Comparison of ENCODE assay signal across 6 cellular contexts in genomic region chr19:10568444-10568825, GRCh38. TPM values are rescaled to one million over a fixed set of nuclear protein-coding genes. Genes with fewer than 3 reads are reported as not detected.
DNase-seq lines count a peak whose midpoint lies in the region; ATAC-seq and TF ChIP-seq lines count a peak whose summit lies in the region.

No MANE protein-coding gene starts in this region.

- peak overlapping the region; percentile 93 for H3K27ac Mint-ChIP-seq in central memory CD8-positive, alpha-beta T cell (ENCODE audit: low read depth)

- no peak for TF ChIP-seq CTCF in ovary (IDR thresholded peaks at IDR 0.05)

- TF ChIP-seq EP300 in ovary (IDR thresholded peaks at IDR 0.05), result no peak

- DNase-seq in LoVo (ENCODE audit: low spot score), result peak; percentile 29
- DNase-seq in central memory CD8-positive, alpha-beta T cell (ENCODE audit: low spot score in 2 of 2), result peak; percentile 51 to 54
- DNase-seq in ovary, result no peak
- DNase-seq in GM19238 (ENCODE audit: insufficient read length, low spot score), result no peak

- intact Hi-C loops in ovary (cut with DNase I), result loop anchor here in 2 of 4 donors (5.0 to 10.0 kb wide), 2 partner anchors 66 to 164 kb away; partner anchors contain the start of genes CDC37 (in 1 of the 2) and KEAP1 (in 1 of the 2)

- TF ChIP-seq POLR2A in ovary (IDR thresholded peaks at IDR 0.05), result no peak

- H3K36me3 ChIP-seq in ovary, result no peaks in the 10 kb centered on the region

- H3K9me3 Mint-ChIP-seq in central memory CD8-positive, alpha-beta T cell, result no peaks in the 10 kb centered on the region

- H3K27ac ChIP-seq in ovary, result peak overlapping the region; percentile 10 to 64

- H3K27me3 Mint-ChIP-seq in central memory CD8-positive, alpha-beta T cell, result no peaks in the 10 kb centered on the region

- no peaks in the 10 kb centered on the region for H3K27me3 ChIP-seq in ovary

- peaks cover 51% of the 10 kb centered on the region for H3K4me1 Mint-ChIP-seq in central memory CD8-positive, alpha-beta T cell

- WGBS in ovary, 3 donors, result 1 to 2% (median 2%) methylated on average over 20 to 49 of the region's 49 CpGs

- peaks cover 38% of the 10 kb centered on the region for H3K36me3 Mint-ChIP-seq in central memory CD8-positive, alpha-beta T cell (ENCODE audit: insufficient read depth)

- ATAC-seq in GM19455 (IDR thresholded peaks at IDR 0.05; ENCODE audit: unreplicated experiment) (peak; percentile 2), GM21786 (IDR thresholded peaks at IDR 0.05; ENCODE audit: unreplicated experiment) (no peak)
- ATAC-seq in central memory CD8-positive, alpha-beta T cell (replicated peaks; ENCODE audit: extremely low read depth, poor library complexity, severe bottlenecking), result peak; percentile 7

- peaks cover 7% of the 10 kb centered on the region for H3K4me1 ChIP-seq in ovary (ENCODE audit: insufficient read depth)

- H3K4me3 ChIP-seq in ovary, result peak overlapping the region; percentile 45

- peak overlapping the region; percentile 89 for H3K4me3 Mint-ChIP-seq in central memory CD8-positive, alpha-beta T cell

- no peaks in the 10 kb centered on the region for H3K9me3 ChIP-seq in ovary

RNA-seq across cellular contexts. Expression of gene CDKN2D, which starts 0.3 kb away (rescaled TPM):
- total RNA-seq in ovary, result 1 to 10 TPM; 4.4 to 7.4 (median 5.6) TPM
- polyA plus RNA-seq in ovary, result 1 to 10 TPM; 2.8 to 7.6 TPM

RNA-seq across cellular contexts. Expression of gene KRI1, which starts 2.6 kb away (rescaled TPM):
- total RNA-seq in ovary, result 10 to 100 TPM; 12.3 to 28.9 (median 23.6) TPM
- 10 to 100 TPM; 20.1 to 24.2 TPM for polyA plus RNA-seq in ovary

RNA-seq across cellular contexts. Expression of gene AP1M2, which starts 18.7 kb away (rescaled TPM):
- 10 to 100 TPM in 1 of 7 donors, 1 to 10 TPM in 4, under 1 TPM in 1, not detected in 1; 0.86 to 45.5 (median 3.8) TPM for total RNA-seq in ovary
- under 1 TPM; 0.19 to 0.40 TPM for polyA plus RNA-seq in ovary

RNA-seq across cellular contexts. Expression of gene ATG4D, which starts 24.7 kb away (rescaled TPM):
- 10 to 100 TPM; 13.9 to 26.9 (median 24.1) TPM for total RNA-seq in ovary
- polyA plus RNA-seq in ovary, result 10 to 100 TPM in 1 of 2 donors, 1 to 10 TPM in 1; 3.1 to 20.8 TPM

RNA-seq across cellular contexts. Expression of gene S1PR5, which starts 51.2 kb away (rescaled TPM):
- under 1 TPM in 6 of 7 donors, not detected in 1; 0.12 to 0.57 (median 0.32) TPM for total RNA-seq in ovary
- 1 to 10 TPM in 1 of 2 donors, under 1 TPM in 1; 0.33 to 1.4 TPM for polyA plus RNA-seq in ovary

Comparison
In these comparisons a context has a peak if more than half of its experiments do, and no peak if none do; other contexts are left out.
1. DNase-seq: peak in LoVo (single experiment) and central memory CD8-positive, alpha-beta T cell (2 of 2); none in ovary (0 of 5) and GM19238 (single experiment).